ENCODE assay signal across 19 cellular contexts in the genomic region with DNA sequence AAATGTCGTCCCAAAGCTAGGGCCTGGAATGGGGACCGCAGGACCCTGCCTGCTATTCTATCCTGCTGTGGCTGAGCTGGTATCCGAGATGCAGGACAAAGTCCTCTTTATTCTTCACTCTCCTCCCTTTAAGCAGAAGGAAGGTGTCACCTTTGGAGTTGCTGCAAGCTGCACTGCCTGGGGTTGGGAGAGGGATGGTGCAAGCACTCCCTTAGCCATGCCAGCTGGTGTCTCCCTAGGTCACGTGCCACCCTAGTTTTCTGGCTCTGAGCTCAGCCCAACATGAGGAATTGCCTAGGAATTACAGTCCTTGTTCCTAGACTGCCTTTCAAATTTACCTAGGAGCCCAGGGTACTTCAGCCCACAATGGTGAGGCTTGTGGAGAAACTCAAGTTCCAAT. TPM values are rescaled to one million over a fixed set of nuclear protein-coding genes. Genes with fewer than 3 reads are reported as not detected.
DNase-seq lines count a peak whose midpoint lies in the region; ATAC-seq, FAIRE-seq and TF ChIP-seq lines count a peak whose summit lies in the region.
"Had no signal": no experiment of that assay in that cellular context is flagged by ENCODE, and none has a peak within 500 bp of the region (broad histone marks: within the 10 kb centered on the region; RNA-seq: fewer than 3 reads in every experiment).

No MANE protein-coding gene starts in this region.

- DNase-seq in A549 (ENCODE audit: low read depth in 1 of 2, low spot score in 1 of 2) (no peak), G401 (ENCODE audit: low spot score) (peak; percentile 32), epithelial cell of esophagus (ENCODE audit: low read depth) (peak; percentile 5), medulla oblongata (ENCODE audit: extremely low spot score) (peak; percentile 13), AG08395 (ENCODE audit: low spot score) (no peak), NCI-H1105 treated with DMSO at 0.1 percent for 48 hours (lab: John Stamatoyannopoulos, UW) (no peak)
- no peak for DNase-seq in stimulated activated naive CD4-positive, alpha-beta T cell (lab: John Stamatoyannopoulos, UW)
- DNase-seq: ACHN; AML-193; CD4-positive, alpha-beta memory T cell; DMS153; DMS79; GF-D8; H9 had no signal

- H3K4me3 ChIP-seq in A549: no peak overlapping the region
- H3K4me3 ChIP-seq in epithelial cell of esophagus (ENCODE audit: low read length): no peak overlapping the region
- H3K4me3 ChIP-seq: BLaER1 had no signal

- H3K4me1 ChIP-seq in A549: no peaks in the 10 kb centered on the region
- H3K4me1 ChIP-seq: BLaER1 had no signal

- no peak for TF ChIP-seq POLR2A in A549 (IDR thresholded peaks at IDR 0.05; ENCODE audit: low read length)

- no peaks in the 10 kb centered on the region for H3K9me3 ChIP-seq in A549

- no peak for TF ChIP-seq RAD21 in A549 (conservative IDR thresholded peaks at IDR 0.05 in 1 of 2, IDR thresholded peaks at IDR 0.05 in 1 of 2)

- TF ChIP-seq CTCF in A549 (IDR thresholded peaks at IDR 0.05) (no peak), epithelial cell of esophagus (IDR thresholded peaks at IDR 0.05; ENCODE audit: insufficient read depth, low read depth, low read length, missing control alignments) (no peak)

- TF ChIP-seq EP300 in A549 (IDR thresholded peaks at IDR 0.05): no peak

- peak; percentile 25 to 30; a peak in 1 of 6 replicates for ATAC-seq in A549

- in situ Hi-C loops in G401 (cut with HindIII; ENCODE audit: low sequenced_read_pairs): no loop called here

- H3K4me2 ChIP-seq in A549: no peak overlapping the region
- H3K4me2 ChIP-seq: BLaER1 had no signal

- POLR2A ChIA-PET in A549 (lab: Yijun Ruan, JAX): no interaction called here

- CTCF ChIA-PET in A549 (lab: Yijun Ruan, JAX): interaction anchor here (1.0 to 1.6 kb wide), 2 partner anchors 9 to 69 kb away, joined by 3 to 4 read pairs; partner anchors contain the start of gene TP53I3

- WGBS in A549 (ENCODE audit: missing lambda C conversion rate): 85% methylated on average over 4 of the region's 4 CpGs

- no peak overlapping the region for H3K27ac ChIP-seq in A549
- H3K27ac ChIP-seq: BLaER1 had no signal

- no peak for FAIRE-seq in A549 (lab: Jason Lieb, UNC)
- FAIRE-seq: H1 had no signal

TF ChIP-seq in A549, 52 proteins besides CTCF, POLR2A, EP300 and RAD21:
- TF ChIP-seq HOXA7 (CRISPR knock-in tag; IDR thresholded peaks at IDR 0.05) (no peak), HOXB5 (CRISPR knock-in tag; IDR thresholded peaks at IDR 0.05) (no peak), CBX8 (IDR thresholded peaks at IDR 0.05) (no peak), ZFP36 (IDR thresholded peaks at IDR 0.05; ENCODE audit: borderline replicate concordance, partially characterized antibody) (no peak), EHMT2 (IDR thresholded peaks at IDR 0.05; ENCODE audit: low read depth) (no peak), NPAS2 (CRISPR knock-in tag; IDR thresholded peaks at IDR 0.05; ENCODE audit: borderline replicate concordance) (no peak), TFCP2L1 (CRISPR knock-in tag; IDR thresholded peaks at IDR 0.05) (no peak), POLR2AphosphoS2 (conservative IDR thresholded peaks at IDR 0.05; ENCODE audit: low read length) (no peak), KDM5A (IDR thresholded peaks at IDR 0.05) (no peak), EHF (CRISPR knock-in tag; IDR thresholded peaks at IDR 0.05) (no peak), FOXS1 (CRISPR knock-in tag; IDR thresholded peaks at IDR 0.05) (no peak), HOXB13 (CRISPR knock-in tag; IDR thresholded peaks at IDR 0.05; ENCODE audit: low read depth) (no peak), HDAC2 (IDR thresholded peaks at IDR 0.05) (no peak), GATA3 (IDR thresholded peaks at IDR 0.05; ENCODE audit: borderline replicate concordance) (no peak), RNF2 (IDR thresholded peaks at IDR 0.05; ENCODE audit: borderline replicate concordance, low read depth) (no peak), JUNB (IDR thresholded peaks at IDR 0.05) (no peak), SMC3 (IDR thresholded peaks at IDR 0.05) (no peak)
- TF ChIP-seq, protein P1, sequence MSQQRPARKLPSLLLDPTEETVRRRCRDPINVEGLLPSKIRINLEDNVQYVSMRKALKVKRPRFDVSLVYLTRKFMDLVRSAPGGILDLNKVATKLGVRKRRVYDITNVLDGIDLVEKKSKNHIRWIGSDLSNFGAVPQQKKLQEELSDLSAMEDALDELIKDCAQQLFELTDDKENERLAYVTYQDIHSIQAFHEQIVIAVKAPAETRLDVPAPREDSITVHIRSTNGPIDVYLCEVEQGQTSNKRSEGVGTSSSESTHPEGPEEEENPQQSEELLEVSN (IDR thresholded peaks at IDR 0.05; ENCODE audit: borderline replicate concordance, low read depth): no peak

RNA-seq across cellular contexts. Expression of gene FAM228A, which starts 21.4 kb away (rescaled TPM):
- 0.13 TPM in 1 of 2 replicates, not detected in the other for polyA plus RNA-seq in A549 (2011; rRNA removed)
- polyA plus RNA-seq in A549 (2012; cell fraction: cytosol; rRNA removed): not detected in 2 replicates
- 0.07 TPM in 1 of 2 replicates, not detected in the other for polyA plus RNA-seq in A549 (2012; cell fraction: nucleus; rRNA removed)
- not detected in 3 replicates for polyA plus RNA-seq in A549 (2017; fragmentation: RNase III; extraction: RNeasy Plus Mini Kit Qiagen cat#74134 plus additional on column Dnase treatment)
- polyA minus RNA-seq in A549 (2011; rRNA and poly(A)+ RNA removed): not detected in 2 replicates
- total RNA-seq in G401 (2014; rRNA removed; shearing (Covaris generic)): 0.18 TPM in 1 of 2 replicates, not detected in the other
- total RNA-seq: A172, Daoy, H1, H9 had no signal
- polyA plus RNA-seq: H1 had no signal

RNA-seq across cellular contexts. Expression of gene FAM228B, which starts 30.2 kb away (rescaled TPM):
- polyA plus RNA-seq in A549 (2011; rRNA removed) (7.6 and 8.2 TPM in 2 replicates), A549 (2017; fragmentation: RNase III; extraction: RNeasy Plus Mini Kit Qiagen cat#74134 plus additional on column Dnase treatment) (3.0 to 4.9 TPM (median 3.8 TPM) in 3 replicates)
- polyA plus RNA-seq in A549 (2012; cell fraction: cytosol; rRNA removed): 1.0 and 1.6 TPM in 2 replicates
- 1.2 and 1.5 TPM in 2 replicates for polyA plus RNA-seq in A549 (2012; cell fraction: nucleus; rRNA removed)
- 1.0 and 1.7 TPM in 2 replicates for polyA minus RNA-seq in A549 (2011; rRNA and poly(A)+ RNA removed)
- 1.3 and 5.6 TPM in 2 replicates for total RNA-seq in G401 (2014; rRNA removed; shearing (Covaris generic))

RNA-seq across cellular contexts. Expression of gene PFN4, which starts 30.3 kb away (rescaled TPM):
- polyA plus RNA-seq in A549 (2011; rRNA removed) (2.0 and 2.3 TPM in 2 replicates), A549 (2017; fragmentation: RNase III; extraction: RNeasy Plus Mini Kit Qiagen cat#74134 plus additional on column Dnase treatment) (1.2 to 1.6 TPM (median 1.6 TPM) in 3 replicates)
- 0.75 and 0.80 TPM in 2 replicates for polyA plus RNA-seq in A549 (2012; cell fraction: cytosol; rRNA removed)
- 0.44 and 0.56 TPM in 2 replicates for polyA plus RNA-seq in A549 (2012; cell fraction: nucleus; rRNA removed)
- 0.37 TPM in 1 of 2 replicates, not detected in the other for polyA minus RNA-seq in A549 (2011; rRNA and poly(A)+ RNA removed)
- total RNA-seq in G401 (2014; rRNA removed; shearing (Covaris generic)): not detected in 2 replicates
- total RNA-seq: CD4-positive, alpha-beta memory T cell; H1; H9 had no signal
- polyA plus RNA-seq: CD14-positive monocyte; CD4-positive, alpha-beta memory T cell; H1 had no signal

Comparison
In these comparisons a context has a peak if more than half of its experiments do, and no peak if none do; other contexts are left out.
1. DNase-seq: peak in G401 (single experiment), epithelial cell of esophagus (single experiment) and medulla oblongata (single experiment); none in A549 (0 of 2), stimulated activated naive CD4-positive, alpha-beta T cell (0 of 6), AG08395 (single experiment) and NCI-H1105 treated with DMSO at 0.1 percent for 48 hours (single experiment).